ENCODE assay signal across 8 cellular contexts in genomic region chr21:41121785-41122415, GRCh38. TPM values are rescaled to one million over a fixed set of nuclear protein-coding genes. Genes with fewer than 3 reads are reported as not detected.
DNase-seq lines count a peak whose midpoint lies in the region; ATAC-seq and TF ChIP-seq lines count a peak whose summit lies in the region.

No MANE protein-coding gene starts in this region.

- H3F3A ChIP-seq in MM.1S (ENCODE audit: insufficient read depth, low read length) (no peaks in the 10 kb centered on the region), smooth muscle cell (ENCODE audit: low read depth) (no peaks in the 10 kb centered on the region)

- TF ChIP-seq CTCF in GM10248 (IDR thresholded peaks at IDR 0.05; ENCODE audit: control extremely low read depth, extremely low read depth, low read depth, missing control alignments) = peak; percentile 75
- peak; percentile 99 for TF ChIP-seq CTCF in MM.1S (IDR thresholded peaks at IDR 0.05; ENCODE audit: low read length)
- TF ChIP-seq CTCF in smooth muscle cell (IDR thresholded peaks at IDR 0.05; ENCODE audit: borderline replicate concordance, insufficient read depth, poor library complexity, severe bottlenecking) = peak; percentile 87

- no peak for ATAC-seq in HG03521 (IDR thresholded peaks at IDR 0.05; ENCODE audit: unreplicated experiment)
- no peak for ATAC-seq in GM21390 (IDR thresholded peaks at IDR 0.05; ENCODE audit: unreplicated experiment)

- H3K79me2 ChIP-seq in MM.1S (ENCODE audit: low read length) = no peaks in the 10 kb centered on the region
- no peaks in the 10 kb centered on the region for H3K79me2 ChIP-seq in smooth muscle cell (ENCODE audit: low read depth)

- H3K36me3 ChIP-seq in MM.1S (replicated peaks; ENCODE audit: insufficient read depth, low read length) (no peaks in the 10 kb centered on the region), SJSA1 (no peaks in the 10 kb centered on the region), smooth muscle cell (ENCODE audit: low read depth) (no peaks in the 10 kb centered on the region)

- CTCF ChIA-PET in GM10248 (lab: Yijun Ruan, JAX) = interaction anchor here (0.7 to 2.7 kb wide), 7 partner anchors 8 to 695 kb away, joined by 3 to 13 read pairs (median 3); no protein-coding TSS in a partner anchor

- 46% methylated on average over 19 of the region's 19 CpGs for WGBS in smooth muscle cell (ENCODE audit: low lambda C conversion rate)

- H3K27me3 ChIP-seq in MM.1S (replicated peaks; ENCODE audit: insufficient read depth, low read length) (no peaks in the 10 kb centered on the region; the same call in 1 of the 2 replicates), SJSA1 (replicated peaks) (no peaks in the 10 kb centered on the region), smooth muscle cell (ENCODE audit: low read depth) (peaks cover 7% of the 10 kb centered on the region)

- H3K4me2 ChIP-seq in MM.1S (ENCODE audit: low read depth, low read length) (no peak overlapping the region), smooth muscle cell (no peak overlapping the region)

- H4K20me1 ChIP-seq in MM.1S (ENCODE audit: insufficient read depth, low read length) (no peaks in the 10 kb centered on the region), smooth muscle cell (ENCODE audit: low read depth) (no peaks in the 10 kb centered on the region)

- POLR2A ChIA-PET in GM10248 (lab: Yijun Ruan, JAX) = no interaction called here

- H3K9ac ChIP-seq in MM.1S (ENCODE audit: low read length) (no peak overlapping the region), smooth muscle cell (ENCODE audit: low read depth) (no peak overlapping the region)

- H3K4me1 ChIP-seq in MM.1S (ENCODE audit: low read length) = no peaks in the 10 kb centered on the region
- no peaks in the 10 kb centered on the region for H3K4me1 ChIP-seq in SJSA1 (replicated peaks)
- H3K4me1 ChIP-seq in smooth muscle cell (ENCODE audit: low read depth) = no peaks in the 10 kb centered on the region

- H3K9me3 ChIP-seq in MM.1S (replicated peaks; ENCODE audit: insufficient read depth, low read length) = no peaks in the 10 kb centered on the region
- H3K9me3 ChIP-seq in SJSA1 (replicated peaks) = no peaks in the 10 kb centered on the region
- H3K9me3 ChIP-seq in smooth muscle cell (replicated peaks; ENCODE audit: low read depth) = no peaks in the 10 kb centered on the region

- H3K27ac ChIP-seq in MM.1S (ENCODE audit: low read length) = no peak overlapping the region
- no peak overlapping the region for H3K27ac ChIP-seq in SJSA1
- H3K27ac ChIP-seq in smooth muscle cell (ENCODE audit: low read depth) = no peak overlapping the region

- no peaks in the 10 kb centered on the region for H3K9me2 ChIP-seq in MM.1S (replicated peaks; ENCODE audit: insufficient read depth, low read length)

- peak overlapping the region; percentile 47 for H2AFZ ChIP-seq in MM.1S (ENCODE audit: low read length)
- no peak overlapping the region for H2AFZ ChIP-seq in smooth muscle cell (ENCODE audit: low read depth)

- H3K4me3 ChIP-seq in MM.1S (ENCODE audit: low read length) (no peak overlapping the region), SJSA1 (no peak overlapping the region), smooth muscle cell (no peak overlapping the region)

- DNase-seq in GM10248 (ENCODE audit: extremely low spot score) (peak; percentile 47), MM.1S (peak; percentile 89), SJSA1 (ENCODE audit: low read depth in 1 of 2, low spot score in 2 of 2) (peak; percentile 33 to 65), astrocyte of the hippocampus (ENCODE audit: low read depth, low spot score) (peak; percentile 92), iPS-NIHi7 (ENCODE audit: extremely low spot score) (peak; percentile 80), smooth muscle cell (lab: John Stamatoyannopoulos, UW; ENCODE audit: unreplicated experiment) (peak; percentile 41)

RNA-seq across cellular contexts. Expression of gene BACE2, which starts 46.1 kb away (rescaled TPM):
- 0.50 TPM in 1 of 2 replicates, not detected in the other for total RNA-seq in SJSA1 (2014; rRNA removed; shearing (Covaris generic))
- 25.3 and 47.2 TPM in 2 replicates for total RNA-seq in smooth muscle cell
- 26.4 and 33.3 TPM in 2 replicates for polyA plus RNA-seq in smooth muscle cell

Comparison
In these comparisons a context has a peak if more than half of its experiments do, and no peak if none do; other contexts are left out.
1. DNase-seq: peak in every context shown above with its lines; median percentile 92 in astrocyte of the hippocampus; 89 in MM.1S; 80 in iPS-NIHi7; 49 in SJSA1; 47 in GM10248; 41 in smooth muscle cell.
2. RNA of gene BACE2, which starts 46.1 kb away (total RNA-seq): 25.3 to 47.2 TPM in smooth muscle cell; 0.50 TPM in SJSA1; every median in the first group is over 10 times any median in the second.
3. Peak in every context shown above with its lines, with median percentiles within 50 percentile points of each other: CTCF ChIP-seq.